20 cellular contexts compared by ENCODE assay signal in the genomic region with DNA sequence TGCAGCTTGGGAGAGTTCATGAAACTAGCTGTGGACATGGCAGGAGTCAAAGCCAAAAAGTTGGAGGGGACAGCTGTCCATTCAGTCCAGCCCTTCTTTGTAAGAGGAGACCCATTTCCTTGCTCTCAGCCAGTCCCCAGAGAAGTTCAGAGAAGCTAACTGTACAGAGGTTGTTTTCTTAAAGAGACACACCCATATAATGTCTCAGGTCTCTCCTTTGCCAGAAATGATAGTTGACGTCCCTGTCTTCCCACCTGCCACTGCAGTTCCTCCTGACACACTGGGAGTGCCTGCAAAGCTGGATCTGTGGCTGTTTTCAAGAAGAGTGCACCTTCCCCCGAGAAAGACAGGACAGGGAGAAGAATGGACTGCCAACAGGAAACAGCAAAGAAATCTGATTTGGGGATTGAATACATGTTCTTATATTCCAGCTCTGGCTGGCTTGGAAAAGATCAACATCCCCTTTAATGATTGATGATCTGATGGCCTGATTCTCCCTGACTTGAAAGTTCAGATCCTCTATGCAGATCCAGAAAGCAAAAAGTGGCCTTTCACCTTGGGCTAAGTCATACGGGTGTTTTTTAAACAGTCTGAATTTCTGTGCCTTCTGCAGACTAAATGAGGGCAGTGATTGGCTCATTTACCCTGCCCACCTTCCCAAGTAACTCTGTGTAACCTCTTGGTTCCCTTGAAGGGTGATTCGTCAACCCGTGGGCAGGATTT.
DNase-seq lines count a peak whose midpoint lies in the region; ATAC-seq and TF ChIP-seq lines count a peak whose summit lies in the region.
"Had no signal": no experiment of that assay in that cellular context is flagged by ENCODE, and none has a peak within 500 bp of the region (broad histone marks: within the 10 kb centered on the region; RNA-seq: fewer than 3 reads in every experiment).

No MANE protein-coding gene starts in this region.

- WGBS in thyroid gland, 2 donors = 66 to 81% methylated on average over 2 to 5 of the region's 5 CpGs

- H3K4me3 ChIP-seq in right atrium auricular region (no peak overlapping the region), muscle layer of duodenum (ENCODE audit: low read depth in 1 of 2, low read length in 2 of 2) (no peak overlapping the region), thyroid gland (replicated peaks in 1 of 3) (no peak overlapping the region)
- H3K4me3 ChIP-seq: BLaER1 treated with 17β-estradiol and CSF1 and Interleukin-3, amounts not matched to agents 10 nM and 100 nM had no signal

- H3K36me3 ChIP-seq in right atrium auricular region (peaks cover 16% of the 10 kb centered on the region), muscle layer of duodenum (ENCODE audit: control insufficient read depth in 1 of 2, insufficient read depth in 2 of 2, low read length in 2 of 2) (peaks cover 6 to 14% of the 10 kb centered on the region in 2 donors), thyroid gland (no peaks in the 10 kb centered on the region)
- H3K36me3 ChIP-seq: BLaER1 treated with 17β-estradiol and CSF1 and Interleukin-3, amounts not matched to agents 10 nM and 100 nM had no signal

- H3K4me1 ChIP-seq in right atrium auricular region (peaks cover 0 to 15% of the 10 kb centered on the region in 2 donors), muscle layer of duodenum (ENCODE audit: control insufficient read depth in 1 of 2, insufficient read depth in 2 of 2, low read length in 2 of 2) (peaks cover 6 to 16% of the 10 kb centered on the region in 2 donors), thyroid gland (peaks cover 10 to 57% of the 10 kb centered on the region in 2 donors)

- no peaks in the 10 kb centered on the region for H3K36me3 Mint-ChIP-seq in naive thymus-derived CD8-positive, alpha-beta T cell

- ATAC-seq in left cardiac atrium (no peak), esophagus mucosa (peak; percentile 55), HG02840 (IDR thresholded peaks at IDR 0.05; ENCODE audit: low FRiP score, unreplicated experiment) (no peak)
- no peak for ATAC-seq in naive thymus-derived CD8-positive, alpha-beta T cell
- ATAC-seq: PC-3 had no signal

- H3K27ac ChIP-seq in right atrium auricular region (peak overlapping the region; percentile 25 to 66), muscle layer of duodenum (ENCODE audit: low read length) (peak overlapping the region; percentile 0), thyroid gland (peak overlapping the region in 2 of 3 donors; percentile 64 to 66)

- H3K9me3 Mint-ChIP-seq in naive thymus-derived CD8-positive, alpha-beta T cell = no peaks in the 10 kb centered on the region
- H3K9me3 Mint-ChIP-seq: HFFc6 had no signal

- no peaks in the 10 kb centered on the region for H3K4me1 Mint-ChIP-seq in naive thymus-derived CD8-positive, alpha-beta T cell

- POLR2A ChIA-PET in naive thymus-derived CD8-positive, alpha-beta T cell (lab: Charles Lee) = interaction anchor here (0.5 kb wide), 1 partner anchor 1472 kb away, joined by 5 read pairs; no protein-coding TSS in a partner anchor

- H3K9me3 ChIP-seq in right atrium auricular region = no peaks in the 10 kb centered on the region
- H3K9me3 ChIP-seq in muscle layer of duodenum (ENCODE audit: control insufficient read depth in 1 of 2, low read length in 2 of 2) = no peaks in the 10 kb centered on the region
- no peaks in the 10 kb centered on the region for H3K9me3 ChIP-seq in thyroid gland
- H3K9me3 ChIP-seq: BLaER1 treated with 17β-estradiol and CSF1 and Interleukin-3, amounts not matched to agents 10 nM and 100 nM had no signal

- H3K27me3 ChIP-seq in right atrium auricular region (no peaks in the 10 kb centered on the region), muscle layer of duodenum (ENCODE audit: low read depth, low read length) (no peaks in the 10 kb centered on the region), thyroid gland (no peaks in the 10 kb centered on the region)

- no peak for TF ChIP-seq CTCF in right atrium auricular region (IDR thresholded peaks at IDR 0.05)
- no peak for TF ChIP-seq CTCF in thyroid gland (IDR thresholded peaks at IDR 0.05)

- H3K27me3 Mint-ChIP-seq in naive thymus-derived CD8-positive, alpha-beta T cell = no peaks in the 10 kb centered on the region

- no peak for TF ChIP-seq POLR2A in thyroid gland (IDR thresholded peaks at IDR 0.05)

- H3K27ac Mint-ChIP-seq in naive thymus-derived CD8-positive, alpha-beta T cell = no peak overlapping the region
- H3K27ac Mint-ChIP-seq: HFFc6 had no signal

- intact Hi-C loops in left cardiac atrium (cut with DNase I) = loop anchor here in 1 of 2 donors (2.0 kb wide), 1 partner anchor 88 kb away; no protein-coding TSS in a partner anchor
- intact Hi-C loops in thyroid gland (cut with DNase I) = loop anchor here (5.0 to 10.0 kb wide), 2 partner anchors 81 to 398 kb away; no protein-coding TSS in a partner anchor

- no peak overlapping the region for H3K4me3 Mint-ChIP-seq in naive thymus-derived CD8-positive, alpha-beta T cell
- H3K4me3 Mint-ChIP-seq: HFFc6 had no signal

- DNase-seq in right atrium auricular region (ENCODE audit: low spot score) (no peak), left cardiac atrium (no peak), thyroid gland (no peak), NCI-H2107 treated with DMSO at 0.1 percent for 48 hours (lab: John Stamatoyannopoulos, UW; ENCODE audit: unreplicated experiment) (no peak)
- no peak for DNase-seq in naive thymus-derived CD8-positive, alpha-beta T cell
- DNase-seq: DMS79 treated with DMSO at 0.1 percent for 48 hours, HFFc6, KG1, NCI-H1694 treated with DMSO at 0.1 percent for 48 hours, NCI-H2107, NCI-H2227 treated with DMSO at 0.1 percent for 48 hours, NCI-H510A treated with DMSO at 0.1 percent for 48 hours, NCI-H82, PC-3, RPMI8226, SHP77 treated with DMSO at 0.1 percent for 48 hours had no signal

Comparison
In these comparisons a context has a peak if more than half of its experiments do, and no peak if none do; other contexts are left out.
1. H3K27ac ChIP-seq: peak in every context shown above with its lines; median percentile 65 in thyroid gland; 46 in right atrium auricular region; 0 in muscle layer of duodenum.